In the genomic region with DNA sequence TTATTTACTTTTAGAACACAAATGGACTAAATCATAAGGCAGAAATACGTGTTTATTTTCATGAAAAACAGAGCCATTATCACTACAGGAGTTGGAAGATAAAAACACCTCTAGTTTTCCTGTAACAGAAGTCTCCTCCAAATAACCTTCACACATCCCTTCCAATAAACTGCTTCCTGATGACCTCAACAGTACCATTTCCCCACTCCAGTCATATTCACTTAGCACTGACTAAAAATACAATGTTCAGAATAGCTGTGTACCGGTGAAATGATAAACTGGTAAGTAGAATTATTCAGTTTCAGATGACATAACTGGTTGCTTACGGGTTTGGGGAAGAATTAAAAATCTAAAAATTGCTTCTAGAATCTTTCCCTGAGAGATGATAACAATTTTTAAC, we compare ENCODE assay signal across 12 cellular contexts.
"Had no signal": no experiment of that assay in that cellular context is flagged by ENCODE, and none has a peak within 500 bp of the region (broad histone marks: within the 10 kb centered on the region; RNA-seq: fewer than 3 reads in every experiment).

No MANE protein-coding gene starts in this region.

- H3K27me3 ChIP-seq: adrenal gland, thyroid gland, uterus had no signal

- H3K9me3 ChIP-seq: adrenal gland, thyroid gland, uterus had no signal

- H3K9me3 Mint-ChIP-seq: central memory CD8-positive, alpha-beta T cell; nephron progenitor cell had no signal

- H3K36me3 ChIP-seq: adrenal gland, thyroid gland, uterus had no signal

- H3K27me3 Mint-ChIP-seq: central memory CD8-positive, alpha-beta T cell had no signal

- H3K4me3 ChIP-seq: adrenal gland, thyroid gland, uterus had no signal

- H3K4me3 Mint-ChIP-seq: central memory CD8-positive, alpha-beta T cell; nephron progenitor cell had no signal

- H3K27ac Mint-ChIP-seq: activated T-helper 2 cell treated with anti-CD3 and anti-CD28 coated beads, Interferon-gamma antibody, Interleukin-2, Interleukin-4, amounts not matched to agents 10 μg/mL and 5 μg/mL and 100 μg/mL, durations not matched to agents 14 hours and 24 hours and 36 hours; nephron progenitor cell had no signal

- H3K4me1 ChIP-seq: thyroid gland, uterus had no signal

- DNase-seq: activated CD4-positive, alpha-beta T cell treated with anti-CD3 and anti-CD28 coated beads, Interleukin-2, amount 50 U/mL, for 1 hour; activated naive CD4-positive, alpha-beta T cell treated with anti-CD3 and anti-CD28 coated beads, Interleukin-2, amount 50 U/mL, for 16 hours; activated T-cell treated with anti-CD3 and anti-CD28 coated beads for 4 hours; adrenal gland; cortex of kidney; effector memory CD4-positive, alpha-beta T cell; mesendoderm; nephron progenitor cell; thyroid gland; uterus had no signal

- H3K27ac ChIP-seq: thyroid gland, uterus had no signal
